ENCODE assay signal across 18 cellular contexts in genomic region chr3:189789432-189789831, GRCh38.
DNase-seq lines count a peak whose midpoint lies in the region; ATAC-seq and TF ChIP-seq lines count a peak whose summit lies in the region.
"Had no signal": no experiment of that assay in that cellular context is flagged by ENCODE, and none has a peak within 500 bp of the region (broad histone marks: within the 10 kb centered on the region; RNA-seq: fewer than 3 reads in every experiment).

No MANE protein-coding gene starts in this region.

- H3K4me1 Mint-ChIP-seq in WTC11 (peaks cover 23% of the 10 kb centered on the region), progenitor cell of endocrine pancreas (ENCODE audit: low read depth) (peaks cover 22% of the 10 kb centered on the region)
- H3K4me1 Mint-ChIP-seq in naive thymus-derived CD8-positive, alpha-beta T cell: peaks cover 8 to 24% (median 12%) of the 10 kb centered on the region in 4 donors

- no peak for TF ChIP-seq CTCF in WTC11 (IDR thresholded peaks at IDR 0.05)
- no peak for TF ChIP-seq CTCF in progenitor cell of endocrine pancreas (IDR thresholded peaks at IDR 0.05; ENCODE audit: unreplicated experiment)

- DNase-seq in WTC11 (ENCODE audit: low spot score) (no peak), epithelial cell of prostate (ENCODE audit: low read depth, low spot score) (peak; percentile 40), progenitor cell of endocrine pancreas (ENCODE audit: low spot score, unreplicated experiment) (no peak)
- DNase-seq in NK-92 treated with Interleukin-12 subunit alpha and Interleukin-12 subunit beta, amount 100 ng/mL, for 24 hours (lab: John Stamatoyannopoulos, UW): no peak
- DNase-seq in naive thymus-derived CD8-positive, alpha-beta T cell: no peak
- DNase-seq: CD8-positive, alpha-beta memory T cell; HFFc6; IMR-90; NCI-H1417 treated with DMSO at 0.1 percent for 48 hours; NCI-H187 treated with DMSO at 0.1 percent for 48 hours; NCI-H2227 treated with DMSO at 0.1 percent for 48 hours; NCI-H510A treated with DMSO at 0.1 percent for 48 hours had no signal

- CTCF ChIA-PET in WTC11 (lab: Charles Lee): no interaction called here

- POLR2A ChIA-PET in WTC11 (lab: Charles Lee): no interaction called here
- POLR2A ChIA-PET in naive thymus-derived CD8-positive, alpha-beta T cell (lab: Charles Lee): no interaction called here

- H3K27me3 Mint-ChIP-seq in WTC11 (ENCODE audit: low read depth): peaks cover 12% of the 10 kb centered on the region
- H3K27me3 Mint-ChIP-seq in progenitor cell of endocrine pancreas: peaks cover 14% of the 10 kb centered on the region
- H3K27me3 Mint-ChIP-seq in naive thymus-derived CD8-positive, alpha-beta T cell: peaks cover 0 to 8% (median 0%) of the 10 kb centered on the region in 5 donors

- H3K27ac Mint-ChIP-seq in WTC11: no peak overlapping the region
- peak overlapping the region; percentile 21 for H3K27ac Mint-ChIP-seq in progenitor cell of endocrine pancreas
- no peak overlapping the region for H3K27ac Mint-ChIP-seq in naive thymus-derived CD8-positive, alpha-beta T cell
- H3K27ac Mint-ChIP-seq: HFFc6 had no signal

- H3K27ac ChIP-seq in epithelial cell of prostate: peak overlapping the region; percentile 80
- H3K27ac ChIP-seq: BLaER1 treated with 17β-estradiol and CSF1 and Interleukin-3, amounts not matched to agents 10 nM and 100 nM; HL-60 had no signal

- H3K36me3 Mint-ChIP-seq in WTC11 (no peaks in the 10 kb centered on the region), progenitor cell of endocrine pancreas (ENCODE audit: insufficient read depth) (no peaks in the 10 kb centered on the region)
- H3K36me3 Mint-ChIP-seq in naive thymus-derived CD8-positive, alpha-beta T cell: no peaks in the 10 kb centered on the region
- H3K36me3 Mint-ChIP-seq: CD8-positive, alpha-beta memory T cell had no signal

- H3K9me3 Mint-ChIP-seq in WTC11: no peaks in the 10 kb centered on the region
- H3K9me3 Mint-ChIP-seq in progenitor cell of endocrine pancreas (ENCODE audit: low read depth): no peaks in the 10 kb centered on the region
- H3K9me3 Mint-ChIP-seq in naive thymus-derived CD8-positive, alpha-beta T cell: no peaks in the 10 kb centered on the region
- H3K9me3 Mint-ChIP-seq: CD8-positive, alpha-beta memory T cell; HFFc6 had no signal

- H3K4me3 Mint-ChIP-seq in WTC11 (no peak overlapping the region), progenitor cell of endocrine pancreas (ENCODE audit: low read depth) (peak overlapping the region; percentile 44)
- no peak overlapping the region for H3K4me3 Mint-ChIP-seq in naive thymus-derived CD8-positive, alpha-beta T cell
- H3K4me3 Mint-ChIP-seq: CD8-positive, alpha-beta memory T cell; HFFc6 had no signal

- peak; percentile 28; the same call in 1 of the 2 replicates for ATAC-seq in WTC11
- no peak for ATAC-seq in GM19452 (IDR thresholded peaks at IDR 0.05; ENCODE audit: unreplicated experiment)
- no peak for ATAC-seq in HG02759 (IDR thresholded peaks at IDR 0.05; ENCODE audit: unreplicated experiment)
- ATAC-seq in naive thymus-derived CD8-positive, alpha-beta T cell: no peak
- ATAC-seq: Panc1, Right ventricle myocardium inferior had no signal

TF ChIP-seq in WTC11, 78 proteins besides CTCF, POLR2A, EP300 and RAD21:
- TF ChIP-seq JUN (CRISPR knock-in tag; IDR thresholded peaks at IDR 0.05): no peak
- TF ChIP-seq USF2 (CRISPR knock-in tag; IDR thresholded peaks at IDR 0.05): no peak
- no peak for TF ChIP-seq TP53 (CRISPR knock-in tag; IDR thresholded peaks at IDR 0.05)
- TF ChIP-seq NFYB (CRISPR knock-in tag; conservative IDR thresholded peaks at IDR 0.05; ENCODE audit: low read depth): no peak
- no peak for TF ChIP-seq HMGXB4 (CRISPR knock-in tag; IDR thresholded peaks at IDR 0.05)
- TF ChIP-seq SMAD4 (CRISPR knock-in tag; IDR thresholded peaks at IDR 0.05): no peak
- no peak for TF ChIP-seq ZNF671 (CRISPR knock-in tag; IDR thresholded peaks at IDR 0.05)
- TF ChIP-seq ZNF425 (CRISPR knock-in tag; conservative IDR thresholded peaks at IDR 0.05): no peak
- no peak for TF ChIP-seq PRRX2 (CRISPR knock-in tag; IDR thresholded peaks at IDR 0.05)
